In genomic region chrX:131801066-131801465, GRCh38 we compare ENCODE assay signal across 26 cellular contexts.
"Had no signal": no experiment of that assay in that cellular context is flagged by ENCODE, and none has a peak within 500 bp of the region (broad histone marks: within the 10 kb centered on the region; RNA-seq: fewer than 3 reads in every experiment).

No MANE protein-coding gene starts in this region.

- H3K27me3 Mint-ChIP-seq: activated CD4-positive, alpha-beta T cell treated with anti-CD3 and anti-CD28 coated beads, Interleukin-2, amount 10 ng/mL, durations not matched to agents 24 days and 14 days; activated naive CD4-positive, alpha-beta T cell treated with anti-CD3 and anti-CD28 coated beads, Interleukin-2, amount 10 ng/mL, durations not matched to agents 7 days and 5 days; activated naive CD8-positive, alpha-beta T cell treated with anti-CD3 and anti-CD28 coated beads for 36 hours; activated T-helper 17 cell treated with anti-CD3 and anti-CD28 coated beads, Interleukin-2, amount 50 U/mL, for 72 hours; central memory CD8-positive, alpha-beta T cell had no signal

- H3K9me3 Mint-ChIP-seq: activated CD4-positive, alpha-beta T cell treated with anti-CD3 and anti-CD28 coated beads, Interleukin-2, amount 10 ng/mL, durations not matched to agents 24 days and 14 days; activated naive CD4-positive, alpha-beta T cell treated with anti-CD3 and anti-CD28 coated beads, Interleukin-2, amount 10 ng/mL, durations not matched to agents 7 days and 5 days; activated naive CD8-positive, alpha-beta T cell treated with anti-CD3 and anti-CD28 coated beads for 36 hours; activated T-helper 17 cell treated with anti-CD3 and anti-CD28 coated beads, Interleukin-2, amount 50 U/mL, for 72 hours; central memory CD8-positive, alpha-beta T cell; WTC11 had no signal

- H3K36me3 ChIP-seq: adrenal gland, MG63, SJSA1 had no signal

- H3K9me3 ChIP-seq: adrenal gland, MG63, SJSA1 had no signal

- H3K4me1 Mint-ChIP-seq: activated CD4-positive, alpha-beta T cell treated with anti-CD3 and anti-CD28 coated beads, Interleukin-2, amount 10 ng/mL, durations not matched to agents 24 days and 14 days; activated naive CD8-positive, alpha-beta T cell treated with anti-CD3 and anti-CD28 coated beads for 36 hours; activated T-helper 17 cell treated with anti-CD3 and anti-CD28 coated beads, Interleukin-2, amount 50 U/mL, for 72 hours; central memory CD8-positive, alpha-beta T cell; WTC11 had no signal

- ATAC-seq: activated T-helper 17 cell treated with anti-CD3 and anti-CD28 coated beads, Interleukin-2, amount 50 U/mL, for 72 hours; PC-3; SK-N-SH treated with all-trans-retinoic acid at 6 μM for 48 hours; WTC11 had no signal

- H3K27me3 ChIP-seq: adrenal gland, MG63, SJSA1 had no signal

- H3K36me3 Mint-ChIP-seq: activated naive CD4-positive, alpha-beta T cell treated with anti-CD3 and anti-CD28 coated beads, Interleukin-2, amount 10 ng/mL, durations not matched to agents 7 days and 5 days; activated naive CD8-positive, alpha-beta T cell treated with anti-CD3 and anti-CD28 coated beads for 36 hours had no signal

- H3K27ac Mint-ChIP-seq: activated CD4-positive, alpha-beta T cell treated with anti-CD3 and anti-CD28 coated beads, Interleukin-2, amount 10 ng/mL, durations not matched to agents 24 days and 14 days; activated naive CD4-positive, alpha-beta T cell treated with anti-CD3 and anti-CD28 coated beads, Interleukin-2, amount 10 ng/mL, durations not matched to agents 7 days and 5 days; activated naive CD8-positive, alpha-beta T cell treated with anti-CD3 and anti-CD28 coated beads for 36 hours; activated T-helper 17 cell treated with anti-CD3 and anti-CD28 coated beads, Interleukin-2, amount 50 U/mL, for 72 hours; WTC11 had no signal

- H3K27ac ChIP-seq: adrenal gland, KMS-11, SJSA1 had no signal

- H3K4me3 Mint-ChIP-seq: activated CD4-positive, alpha-beta T cell treated with anti-CD3 and anti-CD28 coated beads, Interleukin-2, amount 10 ng/mL, durations not matched to agents 24 days and 14 days; activated naive CD4-positive, alpha-beta T cell treated with anti-CD3 and anti-CD28 coated beads, Interleukin-2, amount 10 ng/mL, durations not matched to agents 7 days and 5 days; activated naive CD8-positive, alpha-beta T cell treated with anti-CD3 and anti-CD28 coated beads for 36 hours; activated T-helper 17 cell treated with anti-CD3 and anti-CD28 coated beads, Interleukin-2, amount 50 U/mL, for 72 hours; central memory CD8-positive, alpha-beta T cell; WTC11 had no signal

- DNase-seq: activated CD4-positive, alpha-beta T cell treated with anti-CD3 and anti-CD28 coated beads for 1 hour; activated CD4-positive, alpha-beta T cell treated with anti-CD3 and anti-CD28 coated beads, Interleukin-2, amount 10 ng/mL, durations not matched to agents 24 days and 14 days; activated CD4-positive, alpha-beta T cell treated with anti-CD3 and anti-CD28 coated beads, Interleukin-2, amount 50 U/mL, for 48 hours; activated gamma-delta T cell; activated naive CD4-positive, alpha-beta T cell treated with anti-CD3 and anti-CD28 coated beads, Interleukin-2, amount 10 ng/mL, durations not matched to agents 7 days and 5 days; activated naive CD8-positive, alpha-beta T cell treated with anti-CD3 and anti-CD28 coated beads for 36 hours; activated T-cell treated with anti-CD3 and anti-CD28 coated beads for 4 hours; activated T-cell treated with anti-CD3 and anti-CD28 coated beads, Interleukin-2, amount 50 U/mL, for 48 hours; adrenal gland; anterior cingulate cortex; MG63; NCI-H1105; NCI-H1436; NCI-H1694 treated with DMSO at 0.1 percent for 48 hours; NCI-H2029 treated with DMSO at 0.1 percent for 48 hours; NCI-H446; NCI-H524; PC-3; SHP77; SW 1271 had no signal

- H3K9ac ChIP-seq: KMS-11 had no signal

- H3K4me2 ChIP-seq: KMS-11 had no signal

- H3K4me1 ChIP-seq: adrenal gland, SJSA1 had no signal

- H3K4me3 ChIP-seq: adrenal gland, MG63, SJSA1 had no signal
